Comparison of ENCODE assay signal across 1 cellular context in the genomic region with DNA sequence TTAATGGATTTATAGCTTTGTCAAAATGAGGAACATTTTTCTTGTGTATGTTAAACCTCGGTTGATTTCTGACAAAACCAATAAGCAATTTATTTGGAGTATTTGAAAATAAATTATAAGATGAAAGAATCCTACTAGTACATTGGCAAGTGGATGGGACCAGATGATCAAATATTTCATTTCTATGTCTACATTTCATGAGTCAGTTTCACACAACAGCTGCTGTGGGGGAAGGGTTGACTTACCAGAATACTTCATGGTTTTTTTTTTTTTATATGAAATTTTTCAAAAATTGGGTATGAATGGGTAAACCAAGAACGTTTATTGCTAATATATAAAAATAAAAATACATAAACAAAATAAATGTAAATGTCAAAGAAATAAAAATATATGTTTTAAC.
TF ChIP-seq lines count a peak whose summit lies in the region.

No MANE protein-coding gene starts in this region.

TF ChIP-seq in K562, 482 proteins besides CTCF, POLR2A, EP300 and RAD21:
- TF ChIP-seq ZNF274 (IDR thresholded peaks at IDR 0.05; ENCODE audit: borderline replicate concordance, low read depth, low read length) (no peak), PHF8 (IDR thresholded peaks at IDR 0.05; ENCODE audit: borderline replicate concordance, low read length) (no peak), HMG20A (CRISPR knock-in tag; conservative IDR thresholded peaks at IDR 0.05) (no peak), MEIS2 (IDR thresholded peaks at IDR 0.05; ENCODE audit: partially characterized antibody) (peak; percentile 12)
- TF ChIP-seq, protein P1, sequence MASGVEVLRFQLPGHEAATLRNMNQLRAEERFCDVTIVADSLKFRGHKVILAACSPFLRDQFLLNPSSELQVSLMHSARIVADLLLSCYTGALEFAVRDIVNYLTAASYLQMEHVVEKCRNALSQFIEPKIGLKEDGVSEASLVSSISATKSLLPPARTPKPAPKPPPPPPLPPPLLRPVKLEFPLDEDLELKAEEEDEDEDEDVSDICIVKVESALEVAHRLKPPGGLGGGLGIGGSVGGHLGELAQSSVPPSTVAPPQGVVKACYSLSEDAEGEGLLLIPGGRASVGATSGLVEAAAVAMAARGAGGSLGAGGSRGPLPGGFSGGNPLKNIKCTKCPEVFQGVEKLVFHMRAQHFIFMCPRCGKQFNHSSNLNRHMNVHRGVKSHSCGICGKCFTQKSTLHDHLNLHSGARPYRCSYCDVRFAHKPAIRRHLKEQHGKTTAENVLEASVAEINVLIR (CRISPR knock-in tag; IDR thresholded peaks at IDR 0.05): no peak
